In the genomic region with DNA sequence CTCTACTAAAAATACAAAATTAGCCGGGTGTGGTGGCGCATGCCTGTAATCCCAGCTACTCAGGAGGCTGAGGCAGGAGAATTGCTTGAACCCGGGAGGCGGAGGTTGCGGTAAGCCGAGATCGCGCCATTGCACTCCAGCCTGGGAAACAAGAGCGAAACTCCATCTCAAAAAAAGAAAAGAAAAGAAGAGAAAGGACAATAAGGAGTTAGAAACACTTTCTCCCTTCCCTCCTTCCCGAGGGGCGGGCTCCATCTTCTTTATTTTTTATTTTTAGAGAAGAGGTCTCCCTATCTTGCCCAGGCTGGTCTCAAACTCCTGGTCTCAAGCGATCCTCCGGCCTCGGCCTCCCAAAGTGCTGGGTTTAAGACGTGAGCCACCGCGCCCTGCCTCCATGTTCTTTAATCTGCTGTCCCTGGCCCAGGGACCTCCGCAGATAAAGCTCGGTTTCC, we compare ENCODE assay signal across 1 cellular context.
TF ChIP-seq lines count a peak whose summit lies in the region.
"Not testable (repeated sequence)": the region's sequence is repeated elsewhere in the genome, so short reads cannot be mapped to it uniquely, and the experiment has no call there.

No MANE protein-coding gene starts in this region.

TF ChIP-seq in K562, 482 proteins besides CTCF, POLR2A, EP300 and RAD21:
- TF ChIP-seq ZNF79 (CRISPR knock-in tag; IDR thresholded peaks at IDR 0.05; ENCODE audit: low read depth) (0 out of 2 replicates have a peak, but pooled peaks have one; percentile 30), BACH1 (tag; IDR thresholded peaks at IDR 0.05) (peak; percentile 83; the same call in 1 of the 2 replicates), YY1 (IDR thresholded peaks at IDR 0.05; ENCODE audit: borderline replicate concordance in 1 of 3, control insufficient read depth in 1 of 3, extremely low read depth in 1 of 3, insufficient read depth in 3 of 3, insufficient read length in 1 of 3, insufficient replicate concordance in 2 of 3, low read depth in 1 of 3, low read length in 2 of 3) (peak in 2 of 3 experiments; percentile 12 to 59), RBM39 (optimal IDR thresholded peaks at IDR 0.05; ENCODE audit: low read depth, low read length) (peak; percentile 62), BRD9 (IDR thresholded peaks at IDR 0.05; ENCODE audit: low read depth, partially characterized antibody) (peak; percentile 35), NFRKB (IDR thresholded peaks at IDR 0.05; ENCODE audit: low read depth) (0 out of 2 replicates have a peak, but pooled peaks have one; percentile 69), ZNF41 (CRISPR knock-in tag; conservative IDR thresholded peaks at IDR 0.05) (0 out of 2 replicates have a peak, but pooled peaks have one; percentile 59), HMG20A (CRISPR knock-in tag; conservative IDR thresholded peaks at IDR 0.05) (peak; percentile 62; the same call in 1 of the 2 replicates), ZNF311 (CRISPR knock-in tag; IDR thresholded peaks at IDR 0.05) (0 out of 2 replicates have a peak, but pooled peaks have one; percentile 3), BRCA1 (CRISPR knock-in tag; IDR thresholded peaks at IDR 0.05) (0 out of 2 replicates have a peak, but pooled peaks have one; percentile 27), RHOXF2B (CRISPR knock-in tag; conservative IDR thresholded peaks at IDR 0.05) (peak; percentile 34; the same call in 1 of the 2 replicates), ZNF785 (CRISPR knock-in tag; IDR thresholded peaks at IDR 0.05) (peak; percentile 10; the same call in 1 of the 2 replicates), ZNF57 (CRISPR knock-in tag; IDR thresholded peaks at IDR 0.05) (0 out of 2 replicates have a peak, but pooled peaks have one; percentile 51), HDGF (IDR thresholded peaks at IDR 0.05) (0 out of 2 replicates have a peak, but pooled peaks have one; percentile 26), NFXL1 (CRISPR knock-in tag; IDR thresholded peaks at IDR 0.05) (peak; percentile 51; the same call in 1 of the 2 replicates), OTX1 (CRISPR knock-in tag; IDR thresholded peaks at IDR 0.05) (peak; percentile 31; the same call in 1 of the 2 replicates)
- TF ChIP-seq, protein P1, sequence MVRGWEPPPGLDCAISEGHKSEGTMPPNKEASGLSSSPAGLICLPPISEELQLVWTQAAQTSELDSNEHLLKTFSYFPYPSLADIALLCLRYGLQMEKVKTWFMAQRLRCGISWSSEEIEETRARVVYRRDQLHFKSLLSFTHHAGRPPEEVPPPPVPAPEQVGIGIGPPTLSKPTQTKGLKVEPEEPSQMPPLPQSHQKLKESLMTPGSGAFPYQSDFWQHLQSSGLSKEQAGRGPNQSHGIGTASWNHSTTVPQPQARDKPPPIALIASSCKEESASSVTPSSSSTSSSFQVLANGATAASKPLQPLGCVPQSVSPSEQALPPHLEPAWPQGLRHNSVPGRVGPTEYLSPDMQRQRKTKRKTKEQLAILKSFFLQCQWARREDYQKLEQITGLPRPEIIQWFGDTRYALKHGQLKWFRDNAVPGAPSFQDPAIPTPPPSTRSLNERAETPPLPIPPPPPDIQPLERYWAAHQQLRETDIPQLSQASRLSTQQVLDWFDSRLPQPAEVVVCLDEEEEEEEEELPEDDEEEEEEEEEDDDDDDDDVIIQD (CRISPR knock-in tag; IDR thresholded peaks at IDR 0.05): 0 out of 2 replicates have a peak, but pooled peaks have one; percentile 28
- TF ChIP-seq BRCA1 (IDR thresholded peaks at IDR 0.05): not testable (repeated sequence)
- TF ChIP-seq, protein P2, sequence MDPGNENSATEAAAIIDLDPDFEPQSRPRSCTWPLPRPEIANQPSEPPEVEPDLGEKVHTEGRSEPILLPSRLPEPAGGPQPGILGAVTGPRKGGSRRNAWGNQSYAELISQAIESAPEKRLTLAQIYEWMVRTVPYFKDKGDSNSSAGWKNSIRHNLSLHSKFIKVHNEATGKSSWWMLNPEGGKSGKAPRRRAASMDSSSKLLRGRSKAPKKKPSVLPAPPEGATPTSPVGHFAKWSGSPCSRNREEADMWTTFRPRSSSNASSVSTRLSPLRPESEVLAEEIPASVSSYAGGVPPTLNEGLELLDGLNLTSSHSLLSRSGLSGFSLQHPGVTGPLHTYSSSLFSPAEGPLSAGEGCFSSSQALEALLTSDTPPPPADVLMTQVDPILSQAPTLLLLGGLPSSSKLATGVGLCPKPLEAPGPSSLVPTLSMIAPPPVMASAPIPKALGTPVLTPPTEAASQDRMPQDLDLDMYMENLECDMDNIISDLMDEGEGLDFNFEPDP (CRISPR knock-in tag; IDR thresholded peaks at IDR 0.05): 0 out of 2 replicates have a peak, but pooled peaks have one; percentile 26
- TF ChIP-seq, protein P3, sequence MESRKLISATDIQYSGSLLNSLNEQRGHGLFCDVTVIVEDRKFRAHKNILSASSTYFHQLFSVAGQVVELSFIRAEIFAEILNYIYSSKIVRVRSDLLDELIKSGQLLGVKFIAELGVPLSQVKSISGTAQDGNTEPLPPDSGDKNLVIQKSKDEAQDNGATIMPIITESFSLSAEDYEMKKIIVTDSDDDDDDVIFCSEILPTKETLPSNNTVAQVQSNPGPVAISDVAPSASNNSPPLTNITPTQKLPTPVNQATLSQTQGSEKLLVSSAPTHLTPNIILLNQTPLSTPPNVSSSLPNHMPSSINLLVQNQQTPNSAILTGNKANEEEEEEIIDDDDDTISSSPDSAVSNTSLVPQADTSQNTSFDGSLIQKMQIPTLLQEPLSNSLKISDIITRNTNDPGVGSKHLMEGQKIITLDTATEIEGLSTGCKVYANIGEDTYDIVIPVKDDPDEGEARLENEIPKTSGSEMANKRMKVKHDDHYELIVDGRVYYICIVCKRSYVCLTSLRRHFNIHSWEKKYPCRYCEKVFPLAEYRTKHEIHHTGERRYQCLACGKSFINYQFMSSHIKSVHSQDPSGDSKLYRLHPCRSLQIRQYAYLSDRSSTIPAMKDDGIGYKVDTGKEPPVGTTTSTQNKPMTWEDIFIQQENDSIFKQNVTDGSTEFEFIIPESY (CRISPR knock-in tag; IDR thresholded peaks at IDR 0.05): peak; percentile 80
- TF ChIP-seq, protein P4, sequence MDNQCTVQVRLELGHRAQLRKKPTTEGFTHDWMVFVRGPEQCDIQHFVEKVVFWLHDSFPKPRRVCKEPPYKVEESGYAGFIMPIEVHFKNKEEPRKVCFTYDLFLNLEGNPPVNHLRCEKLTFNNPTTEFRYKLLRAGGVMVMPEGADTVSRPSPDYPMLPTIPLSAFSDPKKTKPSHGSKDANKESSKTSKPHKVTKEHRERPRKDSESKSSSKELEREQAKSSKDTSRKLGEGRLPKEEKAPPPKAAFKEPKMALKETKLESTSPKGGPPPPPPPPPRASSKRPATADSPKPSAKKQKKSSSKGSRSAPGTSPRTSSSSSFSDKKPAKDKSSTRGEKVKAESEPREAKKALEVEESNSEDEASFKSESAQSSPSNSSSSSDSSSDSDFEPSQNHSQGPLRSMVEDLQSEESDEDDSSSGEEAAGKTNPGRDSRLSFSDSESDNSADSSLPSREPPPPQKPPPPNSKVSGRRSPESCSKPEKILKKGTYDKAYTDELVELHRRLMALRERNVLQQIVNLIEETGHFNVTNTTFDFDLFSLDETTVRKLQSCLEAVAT (IDR thresholded peaks at IDR 0.05): peak in 1 of 2 experiments; percentile 40; a peak in 1 of 4 replicates
- TF ChIP-seq, protein P5, sequence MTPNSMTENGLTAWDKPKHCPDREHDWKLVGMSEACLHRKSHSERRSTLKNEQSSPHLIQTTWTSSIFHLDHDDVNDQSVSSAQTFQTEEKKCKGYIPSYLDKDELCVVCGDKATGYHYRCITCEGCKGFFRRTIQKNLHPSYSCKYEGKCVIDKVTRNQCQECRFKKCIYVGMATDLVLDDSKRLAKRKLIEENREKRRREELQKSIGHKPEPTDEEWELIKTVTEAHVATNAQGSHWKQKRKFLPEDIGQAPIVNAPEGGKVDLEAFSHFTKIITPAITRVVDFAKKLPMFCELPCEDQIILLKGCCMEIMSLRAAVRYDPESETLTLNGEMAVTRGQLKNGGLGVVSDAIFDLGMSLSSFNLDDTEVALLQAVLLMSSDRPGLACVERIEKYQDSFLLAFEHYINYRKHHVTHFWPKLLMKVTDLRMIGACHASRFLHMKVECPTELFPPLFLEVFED (CRISPR knock-in tag; conservative IDR thresholded peaks at IDR 0.05): 0 out of 2 replicates have a peak, but pooled peaks have one; percentile 21
